In the genomic region with DNA sequence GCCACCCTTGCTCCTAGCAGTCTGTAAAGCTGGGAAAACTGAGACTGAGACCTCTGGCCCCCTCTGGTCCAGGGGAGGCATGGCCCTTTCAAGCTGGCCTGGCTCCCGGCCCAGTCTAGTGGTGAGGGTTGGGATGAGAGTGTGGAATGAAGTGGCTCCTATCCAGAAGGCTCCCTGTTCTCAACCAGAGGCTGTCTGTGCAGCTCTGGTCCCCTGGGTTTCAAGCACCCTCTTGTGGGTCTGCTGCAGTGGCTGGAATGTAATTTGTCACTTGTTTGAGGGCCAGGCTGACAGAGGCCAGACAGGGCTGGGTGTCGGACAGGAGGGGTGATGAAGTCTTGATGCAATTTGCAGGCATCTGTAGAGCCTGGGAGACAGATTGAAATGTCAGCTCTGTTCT, we compare ENCODE assay signal across 12 cellular contexts. TPM values are rescaled to one million over a fixed set of nuclear protein-coding genes. Genes with fewer than 3 reads are reported as not detected.
DNase-seq lines count a peak whose midpoint lies in the region; ATAC-seq and TF ChIP-seq lines count a peak whose summit lies in the region.
"Had no signal": no experiment of that assay in that cellular context is flagged by ENCODE, and none has a peak within 500 bp of the region (broad histone marks: within the 10 kb centered on the region; RNA-seq: fewer than 3 reads in every experiment).

No MANE protein-coding gene starts in this region.

- peak; percentile 43 for DNase-seq in Daoy (ENCODE audit: low read depth)
- DNase-seq in NCI-H2107 (lab: John Stamatoyannopoulos, UW): peak; percentile 50
- DNase-seq in dedifferentiated amniotic fluid mesenchymal stem cell (ENCODE audit: extremely low spot score): peak; percentile 34
- DNase-seq in lung (ENCODE audit: low spot score): peak; percentile 64
- DNase-seq in dermis blood vessel endothelial cell: no peak
- DNase-seq in NCI-H146 treated with DMSO at 0.1 percent for 48 hours (lab: John Stamatoyannopoulos, UW; ENCODE audit: unreplicated experiment): no peak
- DNase-seq: activated T-cell treated with anti-CD3 and anti-CD28 coated beads, Interleukin-2, amount 50 U/mL, for 4 hours; foreskin melanocyte; NCI-H1930 had no signal

- no peaks in the 10 kb centered on the region for H3K27me3 ChIP-seq in lung (ENCODE audit: control insufficient read depth, insufficient read depth)

- ATAC-seq in lung (ENCODE audit: insufficient read depth, low FRiP score): peak; percentile 67
- ATAC-seq in HG03565 (IDR thresholded peaks at IDR 0.05; ENCODE audit: unreplicated experiment): no peak
- ATAC-seq in HG02623 (IDR thresholded peaks at IDR 0.05; ENCODE audit: unreplicated experiment): no peak
- ATAC-seq: activated T-cell treated with anti-CD3 and anti-CD28 coated beads, Interleukin-2, amount 50 U/mL, for 4 hours had no signal

- no peak overlapping the region for H3K4me3 ChIP-seq in lung

- no peak overlapping the region for H3K27ac ChIP-seq in lung (ENCODE audit: low read depth in 1 of 2, low read length in 1 of 2)

- 57 to 83% methylated on average over 2 of the region's 2 CpGs for WGBS in lung, 2 donors

- peaks cover 0 to 8% of the 10 kb centered on the region in 2 donors for H3K4me1 ChIP-seq in lung (ENCODE audit: control insufficient read depth in 2 of 2, insufficient read depth in 2 of 2, low read length in 2 of 2)

- TF ChIP-seq CTCF in lung (IDR thresholded peaks at IDR 0.05; ENCODE audit: control extremely low read depth, extremely low read depth): no peak

- H3K36me3 ChIP-seq in lung (ENCODE audit: control insufficient read depth in 2 of 2, insufficient read depth in 2 of 2, low read length in 2 of 2): no peaks in the 10 kb centered on the region

- no peaks in the 10 kb centered on the region for H3K9me3 ChIP-seq in lung (ENCODE audit: control insufficient read depth in 2 of 2, insufficient read depth in 1 of 2, low read length in 1 of 2)

RNA-seq across cellular contexts. Expression of gene PHF12, which starts 22.1 kb away (rescaled TPM):
- total RNA-seq in Daoy (2014; rRNA removed; shearing (Covaris generic)): 18.0 and 29.1 TPM in 2 replicates
- total RNA-seq in lung: 10 to 100 TPM; 51.5 to 59.1 TPM
- polyA plus RNA-seq in lung: 10 to 100 TPM; 12.6 to 23.1 TPM
- total RNA-seq in dermis blood vessel endothelial cell: 16.8 and 25.8 TPM in 2 replicates

RNA-seq across cellular contexts. Expression of gene SEZ6, which starts 32.4 kb away (rescaled TPM):
- not detected in 2 replicates for total RNA-seq in Daoy (2014; rRNA removed; shearing (Covaris generic))
- total RNA-seq in lung (under 1 TPM in 1 of 2 donors, not detected in 1; 0.54 TPM), dermis blood vessel endothelial cell (not detected in 2 replicates)
- under 1 TPM; 0.07 to 0.18 TPM for polyA plus RNA-seq in lung
- total RNA-seq: activated T-cell treated with anti-CD3 and anti-CD28 coated beads, Interleukin-2, amount 50 U/mL, for 4 hours; ureter had no signal

Comparison
In these comparisons a context has a peak if more than half of its experiments do, and no peak if none do; other contexts are left out.
1. DNase-seq: peak in Daoy (single experiment), NCI-H2107 (single experiment), dedifferentiated amniotic fluid mesenchymal stem cell (single experiment) and lung (single experiment); none in dermis blood vessel endothelial cell (single experiment) and NCI-H146 treated with DMSO at 0.1 percent for 48 hours (single experiment).